8 cellular contexts compared by ENCODE assay signal in the genomic region with DNA sequence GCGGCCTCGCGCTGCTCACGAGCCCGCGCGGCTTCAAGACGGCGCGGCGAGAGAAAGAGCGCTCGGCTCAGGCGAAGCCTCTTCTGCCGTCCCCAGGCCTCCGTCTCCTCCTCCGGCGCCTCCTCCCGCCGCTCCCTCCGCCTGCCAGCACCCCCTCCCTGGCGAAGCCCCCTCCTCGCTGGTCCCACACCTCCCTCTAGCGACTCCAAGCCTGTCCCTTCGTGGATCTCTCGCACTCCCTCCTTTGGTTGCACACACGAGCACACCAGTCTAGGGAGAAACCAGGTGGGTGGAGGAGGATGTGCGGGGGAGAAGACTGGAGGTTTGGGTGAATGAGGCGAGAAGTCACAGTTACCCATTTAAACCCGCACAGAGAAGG. TPM values are rescaled to one million over a fixed set of nuclear protein-coding genes. Genes with fewer than 3 reads are reported as not detected.
DNase-seq lines count a peak whose midpoint lies in the region; ATAC-seq and TF ChIP-seq lines count a peak whose summit lies in the region.

A gene (minus strand): TSS at position 57 of the 379 bp plus-strand sequence. CDS start 670 bp downstream, outside the sequence.

- WGBS in aorta, 2 donors, result 0% methylated on average over 16 to 30 of the region's 30 CpGs

- H3K27me3 ChIP-seq in rectal smooth muscle tissue (ENCODE audit: control insufficient read depth, insufficient read depth, low read length) (no peaks in the 10 kb centered on the region), aorta (ENCODE audit: control insufficient read depth in 1 of 2, insufficient read depth in 2 of 2, low read length in 1 of 2) (no peaks in the 10 kb centered on the region)

- peak within 1 kb of the TSS; percentile 95 for H3K9ac ChIP-seq in rectal smooth muscle tissue (ENCODE audit: low read length)

- peaks cover 24% of the 10 kb centered on the region for H3K36me3 Mint-ChIP-seq in T-helper 1 cell treated with Interleukin-12 subunit alpha and Interleukin-12 subunit beta and Interleukin-4 antibody, amounts not matched to agents 30 μg/mL and 1 μg/mL, for 36 hours (ENCODE audit: low read depth)

- intact Hi-C loops in aorta (cut with DNase I), result loop anchor here (1.0 to 10.0 kb wide), 6 partner anchors 79 to 369 kb away; a partner anchor contains a TSS

- no peaks in the 10 kb centered on the region for H3K9me3 Mint-ChIP-seq in T-helper 1 cell treated with Interleukin-12 subunit alpha and Interleukin-12 subunit beta and Interleukin-4 antibody, amounts not matched to agents 30 μg/mL and 1 μg/mL, for 36 hours

- peak; percentile 27 for DNase-seq in NCI-H1417 treated with DMSO at 0.1 percent for 48 hours (lab: John Stamatoyannopoulos, UW)
- DNase-seq in astrocyte of the cerebellum (ENCODE audit: low read depth), result peak; percentile 85
- peak; percentile 63 for DNase-seq in hepatic stellate cell (ENCODE audit: low spot score)
- peak; percentile 91 to 93 for DNase-seq in aorta

- ATAC-seq in HG02763 (IDR thresholded peaks at IDR 0.05; ENCODE audit: unreplicated experiment) (peak; percentile 48), aorta (ENCODE audit: low FRiP score) (peak; percentile 90)

- H3K4me1 Mint-ChIP-seq in T-helper 1 cell treated with Interleukin-12 subunit alpha and Interleukin-12 subunit beta and Interleukin-4 antibody, amounts not matched to agents 30 μg/mL and 1 μg/mL, for 36 hours (ENCODE audit: low read depth), result peaks cover 36% of the 10 kb centered on the region

- H3K4me3 ChIP-seq in GM12875 (ENCODE audit: low read depth, low read length) (peak within 1 kb of the TSS; percentile 80), astrocyte of the cerebellum (ENCODE audit: low read depth, low read length) (peak within 1 kb of the TSS; percentile 99), rectal smooth muscle tissue (ENCODE audit: low read length) (peak within 1 kb of the TSS; percentile 85), aorta (ENCODE audit: low read length in 2 of 2) (peak within 1 kb of the TSS; percentile 51 to 77)

- H3K36me3 ChIP-seq in rectal smooth muscle tissue (ENCODE audit: control insufficient read depth, insufficient read depth, low read length), result no peaks in the 10 kb centered on the region
- H3K36me3 ChIP-seq in aorta (ENCODE audit: control insufficient read depth in 1 of 2, insufficient read depth in 2 of 2, low read length in 1 of 2), result no peaks in the 10 kb centered on the region

- H3K4me1 ChIP-seq in rectal smooth muscle tissue (ENCODE audit: control insufficient read depth, insufficient read depth, low read length) (peaks cover 6% of the 10 kb centered on the region), aorta (ENCODE audit: control insufficient read depth in 1 of 2, insufficient read depth in 2 of 2, low read length in 2 of 2) (no peaks in the 10 kb centered on the region)

- TF ChIP-seq CTCF in GM12875 (IDR thresholded peaks at IDR 0.05; ENCODE audit: borderline replicate concordance, insufficient read depth, low read depth, low read length) (peak; percentile 48; the same call in 1 of the 2 replicates), astrocyte of the cerebellum (IDR thresholded peaks at IDR 0.05; ENCODE audit: low read depth, low read length, missing control alignments) (peak; percentile 77)

- H3K27ac ChIP-seq in rectal smooth muscle tissue (ENCODE audit: low read depth, low read length) (peak within 1 kb of the TSS; percentile 96), aorta (ENCODE audit: low read depth in 1 of 2, low read length in 2 of 2) (peak within 1 kb of the TSS; percentile 64 to 90)

- peak within 1 kb of the TSS; percentile 97 for H3K4me3 Mint-ChIP-seq in T-helper 1 cell treated with Interleukin-12 subunit alpha and Interleukin-12 subunit beta and Interleukin-4 antibody, amounts not matched to agents 30 μg/mL and 1 μg/mL, for 36 hours

- no peaks in the 10 kb centered on the region for H3K9me3 ChIP-seq in aorta (ENCODE audit: control insufficient read depth, low read length)

- in situ Hi-C loops in astrocyte of the cerebellum (cut with HindIII; ENCODE audit: low sequenced_read_pairs), result no loop called here

- peaks cover 5% of the 10 kb centered on the region for H3K27me3 Mint-ChIP-seq in T-helper 1 cell treated with Interleukin-12 subunit alpha and Interleukin-12 subunit beta and Interleukin-4 antibody, amounts not matched to agents 30 μg/mL and 1 μg/mL, for 36 hours (ENCODE audit: low read depth)

- peak within 1 kb of the TSS; percentile 99 for H3K27ac Mint-ChIP-seq in T-helper 1 cell treated with Interleukin-12 subunit alpha and Interleukin-12 subunit beta and Interleukin-4 antibody, amounts not matched to agents 30 μg/mL and 1 μg/mL, for 36 hours

RNA-seq across cellular contexts. Expression of the gene that starts here (rescaled TPM):
- total RNA-seq in aorta, result 10 to 100 TPM; 52.3 to 71.8 TPM
- polyA plus RNA-seq in aorta, result 10 to 100 TPM; 18.7 to 23.1 TPM

Comparison
In these comparisons a context has a peak if more than half of its experiments do, and no peak if none do; other contexts are left out.
1. Peak in every context shown above with its lines: DNase-seq, ATAC-seq, H3K4me3 ChIP-seq and H3K27ac ChIP-seq.
2. DNase-seq: peak in every context shown above with its lines; median percentile 92 in aorta; 85 in astrocyte of the cerebellum; 63 in hepatic stellate cell; 27 in NCI-H1417 treated with DMSO at 0.1 percent for 48 hours.